8 cellular contexts compared by ENCODE assay signal in genomic region chr9:137189297-137190295, GRCh38. TPM values are rescaled to one million over a fixed set of nuclear protein-coding genes. Genes with fewer than 3 reads are reported as not detected.
DNase-seq lines count a peak whose midpoint lies in the region; ATAC-seq and TF ChIP-seq lines count a peak whose summit lies in the region.

No MANE protein-coding gene starts in this region.

- H3K4me1 ChIP-seq in HUES64 (ENCODE audit: insufficient read depth, low read length) (peaks cover 4% of the 10 kb centered on the region; the same call in 1 of the 2 replicates), muscle layer of duodenum (ENCODE audit: control insufficient read depth in 1 of 2, insufficient read depth in 2 of 2, low read length in 2 of 2) (peaks cover 11 to 43% of the 10 kb centered on the region in 2 donors)

- TF ChIP-seq CTCF in AG04449 (IDR thresholded peaks at IDR 0.05; ENCODE audit: insufficient read depth, low read length, missing control alignments) (no peak), GM10248 (IDR thresholded peaks at IDR 0.05; ENCODE audit: control extremely low read depth, extremely low read depth, low read depth, missing control alignments) (no peak)

- POLR2A ChIA-PET in AG04449 (lab: Yijun Ruan, JAX): interaction anchor here (0.6 to 2.7 kb wide), 9 partner anchors 9 to 70 kb away, joined by 3 to 15 read pairs (median 5); partner anchors contain the start of genes NDOR1, TMEM203, TPRN and TUBB4B
- POLR2A ChIA-PET in GM10248 (lab: Yijun Ruan, JAX): interaction anchor here (0.9 to 1.8 kb wide), 6 partner anchors 9 to 60 kb away, joined by 5 to 9 read pairs (median 7); partner anchors contain the start of genes TPRN and TUBB4B

- CTCF ChIA-PET in AG04449 (lab: Yijun Ruan, JAX) (interaction anchor here (1.0 to 3.4 kb wide), 12 partner anchors 8 to 126 kb away, joined by 3 to 30 read pairs (median 6); partner anchors contain the start of genes RNF224 and TPRN), GM10248 (lab: Yijun Ruan, JAX) (interaction anchor here (0.9 to 3.3 kb wide), 31 partner anchors 7 to 126 kb away, joined by 3 to 24 read pairs (median 4); partner anchors contain the start of genes CYSRT1, MAN1B1, RNF208 and RNF224)

- H3K9ac ChIP-seq in HUES64 (ENCODE audit: low read depth, low read length): peak overlapping the region; percentile 81

- peaks cover 23% of the 10 kb centered on the region for H3K36me3 ChIP-seq in HUES64 (ENCODE audit: insufficient read depth, low read length)
- peaks cover 9 to 53% of the 10 kb centered on the region in 2 donors for H3K36me3 ChIP-seq in muscle layer of duodenum (ENCODE audit: control insufficient read depth in 1 of 2, insufficient read depth in 2 of 2, low read length in 2 of 2)

- H3K27me3 ChIP-seq in HUES64 (ENCODE audit: insufficient read depth, low read length) (no peaks in the 10 kb centered on the region), muscle layer of duodenum (ENCODE audit: low read depth, low read length) (no peaks in the 10 kb centered on the region)

- H3K4me3 ChIP-seq in AG04449 (ENCODE audit: low read depth, low read length) (peak overlapping the region; percentile 96), HUES64 (ENCODE audit: low read length) (peak overlapping the region; percentile 92), muscle layer of duodenum (ENCODE audit: low read depth in 1 of 2, low read length in 2 of 2) (peak overlapping the region; percentile 86 to 100)

- H3K27ac ChIP-seq in HUES64 (ENCODE audit: low read depth, low read length) (no peak overlapping the region; the same call in 1 of the 2 replicates), caudate nucleus (ENCODE audit: low read depth, low read length) (peak overlapping the region; percentile 100), muscle layer of duodenum (ENCODE audit: low read length) (peak overlapping the region; percentile 71)

- no peaks in the 10 kb centered on the region for H3K9me3 ChIP-seq in HUES64 (ENCODE audit: insufficient read depth, low read depth, low read length)
- no peaks in the 10 kb centered on the region for H3K9me3 ChIP-seq in muscle layer of duodenum (ENCODE audit: control insufficient read depth in 1 of 2, low read length in 2 of 2)

- 52% methylated on average over 23 of the region's 23 CpGs for WGBS in HUES64

- DNase-seq in AG04449 (ENCODE audit: low read depth, low spot score): no peak
- DNase-seq in caudate nucleus (lab: John Stamatoyannopoulos, UW): no peak
- no peak for DNase-seq in GM10248 (ENCODE audit: extremely low spot score)

- ATAC-seq in HG03457 (IDR thresholded peaks at IDR 0.05; ENCODE audit: unreplicated experiment): no peak
- ATAC-seq in HG03521 (IDR thresholded peaks at IDR 0.05; ENCODE audit: unreplicated experiment): no peak
- ATAC-seq in GM19351 (IDR thresholded peaks at IDR 0.05; ENCODE audit: unreplicated experiment): no peak

RNA-seq across cellular contexts. Expression of gene SSNA1, which starts 1.1 kb away (rescaled TPM):
- 60.6 TPM for polyA plus RNA-seq in HUES64 (2013, experiment 1 of 2)
- polyA plus RNA-seq in HUES64 (2013, experiment 2 of 2): 72.3 TPM

RNA-seq across cellular contexts. Expression of gene ANAPC2, which starts 1.2 kb away (rescaled TPM):
- polyA plus RNA-seq in HUES64 (2013, experiment 1 of 2): 21.6 TPM
- polyA plus RNA-seq in HUES64 (2013, experiment 2 of 2): 17.9 TPM

RNA-seq across cellular contexts. Expression of gene TPRN, which starts 10.9 kb away (rescaled TPM):
- 15.9 TPM for polyA plus RNA-seq in HUES64 (2013, experiment 1 of 2)
- 13.1 TPM for polyA plus RNA-seq in HUES64 (2013, experiment 2 of 2)

RNA-seq across cellular contexts. Expression of gene TMEM203, which starts 15.9 kb away (rescaled TPM):
- polyA plus RNA-seq in HUES64 (2013, experiment 1 of 2): 27.2 TPM
- polyA plus RNA-seq in HUES64 (2013, experiment 2 of 2): 31.4 TPM

RNA-seq across cellular contexts. Expression of gene NDOR1, which starts 15.9 kb away (rescaled TPM):
- 19.3 TPM for polyA plus RNA-seq in HUES64 (2013, experiment 1 of 2)
- polyA plus RNA-seq in HUES64 (2013, experiment 2 of 2): 15.3 TPM
